In the genomic region with DNA sequence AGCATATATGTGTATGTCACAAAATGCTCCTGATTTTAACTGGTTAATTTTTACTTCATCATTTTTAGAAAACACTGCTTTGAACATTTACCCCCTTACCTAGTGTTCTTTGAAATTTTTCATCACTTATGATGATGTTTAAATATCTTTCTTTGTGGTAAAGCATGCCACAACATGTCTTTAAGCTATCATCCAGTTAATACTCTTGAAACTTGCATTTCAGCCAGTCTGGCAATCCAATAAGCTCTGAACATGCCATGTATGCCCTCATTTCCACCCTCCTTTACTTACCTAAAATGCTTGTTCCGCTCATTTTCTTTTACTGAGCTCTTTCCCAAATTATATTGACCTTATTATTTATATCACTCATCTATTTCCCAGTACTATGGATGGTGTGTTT, we compare ENCODE assay signal across 28 cellular contexts.
"Had no signal": no experiment of that assay in that cellular context is flagged by ENCODE, and none has a peak within 500 bp of the region (broad histone marks: within the 10 kb centered on the region; RNA-seq: fewer than 3 reads in every experiment).

No MANE protein-coding gene starts in this region.

- H3K27me3 Mint-ChIP-seq: naive B cell; progenitor cell of endocrine pancreas; stimulated activated memory B cell treated with anti-CD40 and anti-IgM and Interleukin-4, amounts not matched to agents 10 μg/mL and 1 μg/mL and 100 μg/mL, for 72 hours; stimulated activated naive CD8-positive, alpha-beta T cell treated with anti-CD3 and anti-CD28 coated beads, Interleukin-15, amount 100 ng/mL, for 72 hours; type B pancreatic cell had no signal

- ATAC-seq: left colon; left lung; lower lobe of right lung; natural killer cell; right lobe of liver; stimulated activated memory B cell treated with anti-CD40 and anti-IgM and Interleukin-4, amounts not matched to agents 10 μg/mL and 1 μg/mL and 100 μg/mL, for 72 hours; stimulated activated naive CD8-positive, alpha-beta T cell treated with anti-CD3 and anti-CD28 coated beads, Interleukin-15, amount 100 ng/mL, for 72 hours had no signal

- H3K27ac ChIP-seq: left lung, lower lobe of right lung, ovary, right atrium auricular region, right lobe of liver, tibial nerve, uterus had no signal

- H3K4me3 Mint-ChIP-seq: immature natural killer cell; mesothelial cell of epicardium; naive B cell; natural killer cell; nephron progenitor cell; stimulated activated memory B cell treated with anti-CD40 and anti-IgM and Interleukin-4, amounts not matched to agents 10 μg/mL and 1 μg/mL and 100 μg/mL, for 72 hours; stimulated activated naive CD8-positive, alpha-beta T cell treated with anti-CD3 and anti-CD28 coated beads, Interleukin-15, amount 100 ng/mL, for 72 hours; type B pancreatic cell had no signal

- FAIRE-seq: islet of Langerhans, kidney had no signal

- H3K27me3 ChIP-seq: left lung, ovary, right atrium auricular region, right lobe of liver, tibial nerve, uterus had no signal

- H3K4me1 ChIP-seq: left lung, right atrium auricular region, right lobe of liver, tibial nerve, uterus had no signal

- H3K36me3 ChIP-seq: left lung, lower lobe of right lung, ovary, right atrium auricular region, right lobe of liver, tibial nerve, uterus had no signal

- H3K4me1 Mint-ChIP-seq: immature natural killer cell; naive B cell; natural killer cell; stimulated activated memory B cell treated with anti-CD40 and anti-IgM and Interleukin-4, amounts not matched to agents 10 μg/mL and 1 μg/mL and 100 μg/mL, for 72 hours; stimulated activated naive CD8-positive, alpha-beta T cell treated with anti-CD3 and anti-CD28 coated beads, Interleukin-15, amount 100 ng/mL, for 72 hours had no signal

- H3K36me3 Mint-ChIP-seq: immature natural killer cell; mesothelial cell of epicardium; naive B cell; natural killer cell; stimulated activated memory B cell treated with anti-CD40 and anti-IgM and Interleukin-4, amounts not matched to agents 10 μg/mL and 1 μg/mL and 100 μg/mL, for 72 hours; type B pancreatic cell had no signal

- H3K27ac Mint-ChIP-seq: immature natural killer cell; mesothelial cell of epicardium; naive B cell; natural killer cell; nephron progenitor cell; progenitor cell of endocrine pancreas; stimulated activated memory B cell treated with anti-CD40 and anti-IgM and Interleukin-4, amounts not matched to agents 10 μg/mL and 1 μg/mL and 100 μg/mL, for 72 hours; stimulated activated naive CD8-positive, alpha-beta T cell treated with anti-CD3 and anti-CD28 coated beads, Interleukin-15, amount 100 ng/mL, for 72 hours; type B pancreatic cell had no signal

- H3K4me3 ChIP-seq: left lung, lower lobe of right lung, ovary, right atrium auricular region, right lobe of liver, smooth muscle cell, tibial nerve, uterus had no signal

- DNase-seq: hypothalamus; immature natural killer cell; kidney; left colon; left lung; lower lobe of right lung; mesendoderm; naive B cell; natural killer cell; nephron progenitor cell; ovary; right lobe of liver; stimulated activated CD4-positive, alpha-beta T cell treated with anti-CD3 and anti-CD28 coated beads, Interleukin-1b, Interleukin-23, amount 100 ng/mL, for 48 hours; stimulated activated CD4-positive, alpha-beta T cell treated with anti-CD3 and anti-CD28 coated beads, Interleukin-2, amount 100 ng/mL, for 48 hours; stimulated activated CD4-positive, alpha-beta T cell treated with anti-CD3 and anti-CD28 coated beads, Interleukin-4, amount 100 ng/mL, for 4 hours; stimulated activated CD8-positive, alpha-beta memory T cell treated with anti-CD3 and anti-CD28 coated beads, Interleukin-4, amount 100 ng/mL, for 48 hours; stimulated activated naive CD4-positive, alpha-beta T cell treated with Interleukin-2 at 50 U/mL for 16 hours; stimulated activated naive CD8-positive, alpha-beta T cell treated with anti-CD3 and anti-CD28 coated beads, Interleukin-15, amount 100 ng/mL, for 72 hours; substantia nigra; uterus had no signal

- H3K9me3 ChIP-seq: left lung, lower lobe of right lung, ovary, right atrium auricular region, right lobe of liver, tibial nerve, uterus had no signal
